ENCODE assay signal across 33 cellular contexts in the genomic region with DNA sequence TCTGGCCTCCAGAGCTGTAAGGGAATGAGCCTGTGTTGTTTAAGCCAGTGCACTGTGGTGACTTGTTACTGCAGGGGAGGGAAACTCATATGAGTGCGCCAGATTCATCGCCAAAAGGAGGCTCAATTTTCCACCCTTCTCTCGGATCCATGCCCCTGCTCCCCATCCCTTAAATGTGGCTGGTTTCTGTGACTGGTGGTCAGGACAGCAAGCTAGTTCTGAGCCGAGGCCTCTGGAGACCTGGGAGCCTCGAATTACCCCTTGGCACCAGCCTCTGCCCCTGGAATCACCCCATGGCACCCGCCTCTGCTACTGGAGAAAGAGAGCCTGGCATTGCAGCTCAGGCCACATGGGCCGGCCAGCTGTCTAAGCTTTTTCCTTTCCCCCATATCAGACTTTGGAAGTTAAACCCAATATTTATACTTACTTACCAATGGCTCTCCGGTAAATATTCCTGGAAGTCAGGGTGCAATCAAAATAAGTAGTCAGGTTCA. TPM values are rescaled to one million over a fixed set of nuclear protein-coding genes. Genes with fewer than 3 reads are reported as not detected.
"Had no signal": no experiment of that assay in that cellular context is flagged by ENCODE, and none has a peak within 500 bp of the region (broad histone marks: within the 10 kb centered on the region; RNA-seq: fewer than 3 reads in every experiment).

No MANE protein-coding gene starts in this region.

- H3K79me2 ChIP-seq: hepatocyte had no signal

- H3K4me1 ChIP-seq: heart right ventricle, pancreas, sigmoid colon, suprapubic skin, tibial artery, upper lobe of right lung had no signal

- H2AFZ ChIP-seq: hepatocyte had no signal

- ATAC-seq: heart right ventricle; left cardiac atrium; left lung; mucosa of descending colon; naive thymus-derived CD4-positive, alpha-beta T cell; natural killer cell treated with Interleukin-12 subunit alpha and Interleukin-12 subunit beta and Interleukin-15 and Interleukin-18, amount 100 ng/mL, for 72 hours; pancreas; right cardiac atrium; stimulated activated effector memory CD8-positive, alpha-beta T cell treated with anti-CD3 and anti-CD28 coated beads, Interleukin-12 subunit alpha, Interleukin-12 subunit beta, amount 100 ng/mL, for 72 hours; upper lobe of right lung had no signal

- H3K27ac ChIP-seq: heart right ventricle, hepatocyte, left lung, pancreas, sigmoid colon, spleen, suprapubic skin, thoracic aorta, tibial artery, upper lobe of right lung had no signal

- H3K4me2 ChIP-seq: hepatocyte had no signal

- H3K4me3 ChIP-seq: heart right ventricle, hepatocyte, left lung, lung, mucosa of descending colon, pancreas, sigmoid colon, spleen, suprapubic skin, thoracic aorta, tibial artery, upper lobe of right lung had no signal

- H3K36me3 ChIP-seq: heart right ventricle, left lung, pancreas, sigmoid colon, spleen, suprapubic skin, thoracic aorta, tibial artery, upper lobe of right lung had no signal

- DNase-seq: heart right ventricle; islet precursor cell; kidney glomerular epithelial cell; left cardiac atrium; left lung; mesendoderm; midbrain; naive thymus-derived CD4-positive, alpha-beta T cell; nucleus accumbens; pancreas; posterior cingulate gyrus; right cardiac atrium; sigmoid colon; small intestine; stimulated activated CD4-positive, alpha-beta T cell treated with anti-CD3 and anti-CD28 coated beads, Interleukin-4, amount 100 ng/mL, for 24 hours; stimulated activated naive CD4-positive, alpha-beta T cell; tibial artery; trophoblast cell; upper lobe of right lung had no signal

- H3K27me3 ChIP-seq: pancreas, upper lobe of right lung had no signal

- H3K9me3 ChIP-seq: left lung, mucosa of descending colon, pancreas, sigmoid colon, spleen, suprapubic skin, thoracic aorta, tibial artery, upper lobe of right lung had no signal

- FAIRE-seq: pancreas, small intestine, urothelium cell line had no signal

RNA-seq across cellular contexts. Expression of a gene that starts 58.2 kb away (rescaled TPM):
- total RNA-seq: heart right ventricle; hepatocyte; left cardiac atrium; left lung; lower leg skin; lung; mucosa of descending colon; naive thymus-derived CD4-positive, alpha-beta T cell; natural killer cell treated with Interleukin-12 subunit alpha and Interleukin-12 subunit beta and Interleukin-15 and Interleukin-18, amount 100 ng/mL, for 72 hours; osteoblast; pancreas; pulmonary artery endothelial cell; renal cortical epithelial cell; right cardiac atrium; sigmoid colon; spleen; subcutaneous adipose tissue; suprapubic skin; thoracic aorta; upper lobe of right lung had no signal
- polyA plus RNA-seq: heart right ventricle; hepatocyte; lung; naive thymus-derived CD4-positive, alpha-beta T cell; pancreas; right cardiac atrium; sigmoid colon; small intestine; spleen had no signal
